Comparison of ENCODE assay signal across 2 cellular contexts in the genomic region with DNA sequence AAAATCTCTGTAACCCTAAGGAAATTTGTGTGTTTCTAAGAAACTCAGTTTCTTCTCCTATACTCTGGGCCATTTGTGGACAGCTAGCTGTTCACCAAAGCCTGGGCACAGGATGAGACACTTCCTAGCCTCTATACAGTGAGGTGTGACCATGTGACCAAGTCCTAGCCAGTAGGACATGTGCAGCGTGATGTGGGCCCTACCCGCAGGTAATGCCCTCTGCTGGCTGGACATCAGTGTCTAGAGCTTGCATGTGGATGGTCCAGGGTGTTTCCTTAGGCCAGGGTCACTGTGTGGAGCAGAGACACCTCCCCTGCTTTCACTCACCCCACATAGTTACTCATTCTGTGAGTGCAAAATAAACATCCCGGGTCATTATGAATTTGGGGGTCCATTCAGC.
TF ChIP-seq lines count a peak whose summit lies in the region.

No MANE protein-coding gene starts in this region.

TF ChIP-seq in GM23338, 12 proteins besides CTCF, POLR2A, EP300 and RAD21 (continues in another document):
- TF ChIP-seq EZH2phosphoT487 (IDR thresholded peaks at IDR 0.05; ENCODE audit: unreplicated experiment) (no peak), ZNF114 (CRISPR knock-in tag; IDR thresholded peaks at IDR 0.05) (no peak), EZH2 (IDR thresholded peaks at IDR 0.05; ENCODE audit: low read depth, unreplicated experiment) (no peak), NANOG (IDR thresholded peaks at IDR 0.05; ENCODE audit: borderline replicate concordance) (no peak), ZNF331 (CRISPR knock-in tag; IDR thresholded peaks at IDR 0.05; ENCODE audit: low read depth) (no peak), POLR2AphosphoS5 (IDR thresholded peaks at IDR 0.05; ENCODE audit: low read depth) (no peak), JUNB (IDR thresholded peaks at IDR 0.05; ENCODE audit: unreplicated experiment) (no peak)
- TF ChIP-seq, protein P1, sequence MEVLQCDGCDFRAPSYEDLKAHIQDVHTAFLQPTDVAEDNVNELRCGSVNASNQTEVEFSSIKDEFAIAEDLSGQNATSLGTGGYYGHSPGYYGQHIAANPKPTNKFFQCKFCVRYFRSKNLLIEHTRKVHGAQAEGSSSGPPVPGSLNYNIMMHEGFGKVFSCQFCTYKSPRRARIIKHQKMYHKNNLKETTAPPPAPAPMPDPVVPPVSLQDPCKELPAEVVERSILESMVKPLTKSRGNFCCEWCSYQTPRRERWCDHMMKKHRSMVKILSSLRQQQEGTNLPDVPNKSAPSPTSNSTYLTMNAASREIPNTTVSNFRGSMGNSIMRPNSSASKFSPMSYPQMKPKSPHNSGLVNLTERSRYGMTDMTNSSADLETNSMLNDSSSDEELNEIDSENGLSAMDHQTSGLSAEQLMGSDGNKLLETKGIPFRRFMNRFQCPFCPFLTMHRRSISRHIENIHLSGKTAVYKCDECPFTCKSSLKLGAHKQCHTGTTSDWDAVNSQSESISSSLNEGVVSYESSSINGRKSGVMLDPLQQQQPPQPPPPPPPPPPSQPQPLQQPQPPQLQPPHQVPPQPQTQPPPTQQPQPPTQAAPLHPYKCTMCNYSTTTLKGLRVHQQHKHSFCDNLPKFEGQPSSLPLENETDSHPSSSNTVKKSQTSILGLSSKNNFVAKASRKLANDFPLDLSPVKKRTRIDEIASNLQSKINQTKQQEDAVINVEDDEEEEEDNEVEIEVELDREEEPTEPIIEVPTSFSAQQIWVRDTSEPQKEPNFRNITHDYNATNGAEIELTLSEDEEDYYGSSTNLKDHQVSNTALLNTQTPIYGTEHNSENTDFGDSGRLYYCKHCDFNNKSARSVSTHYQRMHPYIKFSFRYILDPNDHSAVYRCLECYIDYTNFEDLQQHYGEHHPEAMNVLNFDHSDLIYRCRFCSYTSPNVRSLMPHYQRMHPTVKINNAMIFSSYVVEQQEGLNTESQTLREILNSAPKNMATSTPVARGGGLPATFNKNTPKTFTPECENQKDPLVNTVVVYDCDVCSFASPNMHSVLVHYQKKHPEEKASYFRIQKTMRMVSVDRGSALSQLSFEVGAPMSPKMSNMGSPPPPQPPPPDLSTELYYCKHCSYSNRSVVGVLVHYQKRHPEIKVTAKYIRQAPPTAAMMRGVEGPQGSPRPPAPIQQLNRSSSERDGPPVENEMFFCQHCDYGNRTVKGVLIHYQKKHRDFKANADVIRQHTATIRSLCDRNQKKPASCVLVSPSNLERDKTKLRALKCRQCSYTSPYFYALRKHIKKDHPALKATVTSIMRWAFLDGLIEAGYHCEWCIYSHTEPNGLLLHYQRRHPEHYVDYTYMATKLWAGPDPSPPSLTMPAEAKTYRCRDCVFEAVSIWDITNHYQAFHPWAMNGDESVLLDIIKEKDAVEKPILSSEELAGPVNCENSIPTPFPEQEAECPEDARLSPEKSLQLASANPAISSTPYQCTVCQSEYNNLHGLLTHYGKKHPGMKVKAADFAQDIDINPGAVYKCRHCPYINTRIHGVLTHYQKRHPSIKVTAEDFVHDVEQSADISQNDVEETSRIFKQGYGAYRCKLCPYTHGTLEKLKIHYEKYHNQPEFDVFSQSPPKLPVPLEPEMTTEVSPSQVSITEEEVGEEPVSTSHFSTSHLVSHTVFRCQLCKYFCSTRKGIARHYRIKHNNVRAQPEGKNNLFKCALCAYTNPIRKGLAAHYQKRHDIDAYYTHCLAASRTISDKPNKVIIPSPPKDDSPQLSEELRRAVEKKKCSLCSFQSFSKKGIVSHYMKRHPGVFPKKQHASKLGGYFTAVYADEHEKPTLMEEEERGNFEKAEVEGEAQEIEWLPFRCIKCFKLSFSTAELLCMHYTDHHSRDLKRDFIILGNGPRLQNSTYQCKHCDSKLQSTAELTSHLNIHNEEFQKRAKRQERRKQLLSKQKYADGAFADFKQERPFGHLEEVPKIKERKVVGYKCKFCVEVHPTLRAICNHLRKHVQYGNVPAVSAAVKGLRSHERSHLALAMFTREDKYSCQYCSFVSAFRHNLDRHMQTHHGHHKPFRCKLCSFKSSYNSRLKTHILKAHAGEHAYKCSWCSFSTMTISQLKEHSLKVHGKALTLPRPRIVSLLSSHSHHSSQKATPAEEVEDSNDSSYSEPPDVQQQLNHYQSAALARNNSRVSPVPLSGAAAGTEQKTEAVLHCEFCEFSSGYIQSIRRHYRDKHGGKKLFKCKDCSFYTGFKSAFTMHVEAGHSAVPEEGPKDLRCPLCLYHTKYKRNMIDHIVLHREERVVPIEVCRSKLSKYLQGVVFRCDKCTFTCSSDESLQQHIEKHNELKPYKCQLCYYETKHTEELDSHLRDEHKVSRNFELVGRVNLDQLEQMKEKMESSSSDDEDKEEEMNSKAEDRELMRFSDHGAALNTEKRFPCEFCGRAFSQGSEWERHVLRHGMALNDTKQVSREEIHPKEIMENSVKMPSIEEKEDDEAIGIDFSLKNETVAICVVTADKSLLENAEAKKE (CRISPR knock-in tag; IDR thresholded peaks at IDR 0.05) = no peak
- TF ChIP-seq, protein P2, sequence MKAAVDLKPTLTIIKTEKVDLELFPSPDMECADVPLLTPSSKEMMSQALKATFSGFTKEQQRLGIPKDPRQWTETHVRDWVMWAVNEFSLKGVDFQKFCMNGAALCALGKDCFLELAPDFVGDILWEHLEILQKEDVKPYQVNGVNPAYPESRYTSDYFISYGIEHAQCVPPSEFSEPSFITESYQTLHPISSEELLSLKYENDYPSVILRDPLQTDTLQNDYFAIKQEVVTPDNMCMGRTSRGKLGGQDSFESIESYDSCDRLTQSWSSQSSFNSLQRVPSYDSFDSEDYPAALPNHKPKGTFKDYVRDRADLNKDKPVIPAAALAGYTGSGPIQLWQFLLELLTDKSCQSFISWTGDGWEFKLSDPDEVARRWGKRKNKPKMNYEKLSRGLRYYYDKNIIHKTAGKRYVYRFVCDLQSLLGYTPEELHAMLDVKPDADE (IDR thresholded peaks at IDR 0.05) = no peak
- TF ChIP-seq, protein P3, sequence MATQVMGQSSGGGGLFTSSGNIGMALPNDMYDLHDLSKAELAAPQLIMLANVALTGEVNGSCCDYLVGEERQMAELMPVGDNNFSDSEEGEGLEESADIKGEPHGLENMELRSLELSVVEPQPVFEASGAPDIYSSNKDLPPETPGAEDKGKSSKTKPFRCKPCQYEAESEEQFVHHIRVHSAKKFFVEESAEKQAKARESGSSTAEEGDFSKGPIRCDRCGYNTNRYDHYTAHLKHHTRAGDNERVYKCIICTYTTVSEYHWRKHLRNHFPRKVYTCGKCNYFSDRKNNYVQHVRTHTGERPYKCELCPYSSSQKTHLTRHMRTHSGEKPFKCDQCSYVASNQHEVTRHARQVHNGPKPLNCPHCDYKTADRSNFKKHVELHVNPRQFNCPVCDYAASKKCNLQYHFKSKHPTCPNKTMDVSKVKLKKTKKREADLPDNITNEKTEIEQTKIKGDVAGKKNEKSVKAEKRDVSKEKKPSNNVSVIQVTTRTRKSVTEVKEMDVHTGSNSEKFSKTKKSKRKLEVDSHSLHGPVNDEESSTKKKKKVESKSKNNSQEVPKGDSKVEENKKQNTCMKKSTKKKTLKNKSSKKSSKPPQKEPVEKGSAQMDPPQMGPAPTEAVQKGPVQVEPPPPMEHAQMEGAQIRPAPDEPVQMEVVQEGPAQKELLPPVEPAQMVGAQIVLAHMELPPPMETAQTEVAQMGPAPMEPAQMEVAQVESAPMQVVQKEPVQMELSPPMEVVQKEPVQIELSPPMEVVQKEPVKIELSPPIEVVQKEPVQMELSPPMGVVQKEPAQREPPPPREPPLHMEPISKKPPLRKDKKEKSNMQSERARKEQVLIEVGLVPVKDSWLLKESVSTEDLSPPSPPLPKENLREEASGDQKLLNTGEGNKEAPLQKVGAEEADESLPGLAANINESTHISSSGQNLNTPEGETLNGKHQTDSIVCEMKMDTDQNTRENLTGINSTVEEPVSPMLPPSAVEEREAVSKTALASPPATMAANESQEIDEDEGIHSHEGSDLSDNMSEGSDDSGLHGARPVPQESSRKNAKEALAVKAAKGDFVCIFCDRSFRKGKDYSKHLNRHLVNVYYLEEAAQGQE (IDR thresholded peaks at IDR 0.05; ENCODE audit: unreplicated experiment) = no peak

TF ChIP-seq in H1, 55 proteins besides CTCF, POLR2A, EP300 and RAD21:
- TF ChIP-seq SIN3A (conservative IDR thresholded peaks at IDR 0.05 in 1 of 2, IDR thresholded peaks at IDR 0.05 in 1 of 2; ENCODE audit: low read depth in 1 of 2, low read length in 2 of 2) (no peak), CREB1 (IDR thresholded peaks at IDR 0.05) (no peak), BACH1 (IDR thresholded peaks at IDR 0.05; ENCODE audit: low read length) (no peak), GTF2F1 (IDR thresholded peaks at IDR 0.05; ENCODE audit: borderline replicate concordance, low read depth, low read length) (no peak), SIX5 (IDR thresholded peaks at IDR 0.05; ENCODE audit: low read depth, low read length) (no peak), SUZ12 (IDR thresholded peaks at IDR 0.05; ENCODE audit: low read length) (no peak)
- TF ChIP-seq, protein P4, sequence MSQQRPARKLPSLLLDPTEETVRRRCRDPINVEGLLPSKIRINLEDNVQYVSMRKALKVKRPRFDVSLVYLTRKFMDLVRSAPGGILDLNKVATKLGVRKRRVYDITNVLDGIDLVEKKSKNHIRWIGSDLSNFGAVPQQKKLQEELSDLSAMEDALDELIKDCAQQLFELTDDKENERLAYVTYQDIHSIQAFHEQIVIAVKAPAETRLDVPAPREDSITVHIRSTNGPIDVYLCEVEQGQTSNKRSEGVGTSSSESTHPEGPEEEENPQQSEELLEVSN (IDR thresholded peaks at IDR 0.05) = no peak
- TF ChIP-seq, protein P5, sequence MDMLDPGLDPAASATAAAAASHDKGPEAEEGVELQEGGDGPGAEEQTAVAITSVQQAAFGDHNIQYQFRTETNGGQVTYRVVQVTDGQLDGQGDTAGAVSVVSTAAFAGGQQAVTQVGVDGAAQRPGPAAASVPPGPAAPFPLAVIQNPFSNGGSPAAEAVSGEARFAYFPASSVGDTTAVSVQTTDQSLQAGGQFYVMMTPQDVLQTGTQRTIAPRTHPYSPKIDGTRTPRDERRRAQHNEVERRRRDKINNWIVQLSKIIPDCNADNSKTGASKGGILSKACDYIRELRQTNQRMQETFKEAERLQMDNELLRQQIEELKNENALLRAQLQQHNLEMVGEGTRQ (IDR thresholded peaks at IDR 0.05; ENCODE audit: low read length) = peak; percentile 56
- TF ChIP-seq, protein P6, sequence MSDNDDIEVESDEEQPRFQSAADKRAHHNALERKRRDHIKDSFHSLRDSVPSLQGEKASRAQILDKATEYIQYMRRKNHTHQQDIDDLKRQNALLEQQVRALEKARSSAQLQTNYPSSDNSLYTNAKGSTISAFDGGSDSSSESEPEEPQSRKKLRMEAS (IDR thresholded peaks at IDR 0.05) = peak; percentile 47; the same call in 1 of the 2 replicates
- TF ChIP-seq, protein P7, sequence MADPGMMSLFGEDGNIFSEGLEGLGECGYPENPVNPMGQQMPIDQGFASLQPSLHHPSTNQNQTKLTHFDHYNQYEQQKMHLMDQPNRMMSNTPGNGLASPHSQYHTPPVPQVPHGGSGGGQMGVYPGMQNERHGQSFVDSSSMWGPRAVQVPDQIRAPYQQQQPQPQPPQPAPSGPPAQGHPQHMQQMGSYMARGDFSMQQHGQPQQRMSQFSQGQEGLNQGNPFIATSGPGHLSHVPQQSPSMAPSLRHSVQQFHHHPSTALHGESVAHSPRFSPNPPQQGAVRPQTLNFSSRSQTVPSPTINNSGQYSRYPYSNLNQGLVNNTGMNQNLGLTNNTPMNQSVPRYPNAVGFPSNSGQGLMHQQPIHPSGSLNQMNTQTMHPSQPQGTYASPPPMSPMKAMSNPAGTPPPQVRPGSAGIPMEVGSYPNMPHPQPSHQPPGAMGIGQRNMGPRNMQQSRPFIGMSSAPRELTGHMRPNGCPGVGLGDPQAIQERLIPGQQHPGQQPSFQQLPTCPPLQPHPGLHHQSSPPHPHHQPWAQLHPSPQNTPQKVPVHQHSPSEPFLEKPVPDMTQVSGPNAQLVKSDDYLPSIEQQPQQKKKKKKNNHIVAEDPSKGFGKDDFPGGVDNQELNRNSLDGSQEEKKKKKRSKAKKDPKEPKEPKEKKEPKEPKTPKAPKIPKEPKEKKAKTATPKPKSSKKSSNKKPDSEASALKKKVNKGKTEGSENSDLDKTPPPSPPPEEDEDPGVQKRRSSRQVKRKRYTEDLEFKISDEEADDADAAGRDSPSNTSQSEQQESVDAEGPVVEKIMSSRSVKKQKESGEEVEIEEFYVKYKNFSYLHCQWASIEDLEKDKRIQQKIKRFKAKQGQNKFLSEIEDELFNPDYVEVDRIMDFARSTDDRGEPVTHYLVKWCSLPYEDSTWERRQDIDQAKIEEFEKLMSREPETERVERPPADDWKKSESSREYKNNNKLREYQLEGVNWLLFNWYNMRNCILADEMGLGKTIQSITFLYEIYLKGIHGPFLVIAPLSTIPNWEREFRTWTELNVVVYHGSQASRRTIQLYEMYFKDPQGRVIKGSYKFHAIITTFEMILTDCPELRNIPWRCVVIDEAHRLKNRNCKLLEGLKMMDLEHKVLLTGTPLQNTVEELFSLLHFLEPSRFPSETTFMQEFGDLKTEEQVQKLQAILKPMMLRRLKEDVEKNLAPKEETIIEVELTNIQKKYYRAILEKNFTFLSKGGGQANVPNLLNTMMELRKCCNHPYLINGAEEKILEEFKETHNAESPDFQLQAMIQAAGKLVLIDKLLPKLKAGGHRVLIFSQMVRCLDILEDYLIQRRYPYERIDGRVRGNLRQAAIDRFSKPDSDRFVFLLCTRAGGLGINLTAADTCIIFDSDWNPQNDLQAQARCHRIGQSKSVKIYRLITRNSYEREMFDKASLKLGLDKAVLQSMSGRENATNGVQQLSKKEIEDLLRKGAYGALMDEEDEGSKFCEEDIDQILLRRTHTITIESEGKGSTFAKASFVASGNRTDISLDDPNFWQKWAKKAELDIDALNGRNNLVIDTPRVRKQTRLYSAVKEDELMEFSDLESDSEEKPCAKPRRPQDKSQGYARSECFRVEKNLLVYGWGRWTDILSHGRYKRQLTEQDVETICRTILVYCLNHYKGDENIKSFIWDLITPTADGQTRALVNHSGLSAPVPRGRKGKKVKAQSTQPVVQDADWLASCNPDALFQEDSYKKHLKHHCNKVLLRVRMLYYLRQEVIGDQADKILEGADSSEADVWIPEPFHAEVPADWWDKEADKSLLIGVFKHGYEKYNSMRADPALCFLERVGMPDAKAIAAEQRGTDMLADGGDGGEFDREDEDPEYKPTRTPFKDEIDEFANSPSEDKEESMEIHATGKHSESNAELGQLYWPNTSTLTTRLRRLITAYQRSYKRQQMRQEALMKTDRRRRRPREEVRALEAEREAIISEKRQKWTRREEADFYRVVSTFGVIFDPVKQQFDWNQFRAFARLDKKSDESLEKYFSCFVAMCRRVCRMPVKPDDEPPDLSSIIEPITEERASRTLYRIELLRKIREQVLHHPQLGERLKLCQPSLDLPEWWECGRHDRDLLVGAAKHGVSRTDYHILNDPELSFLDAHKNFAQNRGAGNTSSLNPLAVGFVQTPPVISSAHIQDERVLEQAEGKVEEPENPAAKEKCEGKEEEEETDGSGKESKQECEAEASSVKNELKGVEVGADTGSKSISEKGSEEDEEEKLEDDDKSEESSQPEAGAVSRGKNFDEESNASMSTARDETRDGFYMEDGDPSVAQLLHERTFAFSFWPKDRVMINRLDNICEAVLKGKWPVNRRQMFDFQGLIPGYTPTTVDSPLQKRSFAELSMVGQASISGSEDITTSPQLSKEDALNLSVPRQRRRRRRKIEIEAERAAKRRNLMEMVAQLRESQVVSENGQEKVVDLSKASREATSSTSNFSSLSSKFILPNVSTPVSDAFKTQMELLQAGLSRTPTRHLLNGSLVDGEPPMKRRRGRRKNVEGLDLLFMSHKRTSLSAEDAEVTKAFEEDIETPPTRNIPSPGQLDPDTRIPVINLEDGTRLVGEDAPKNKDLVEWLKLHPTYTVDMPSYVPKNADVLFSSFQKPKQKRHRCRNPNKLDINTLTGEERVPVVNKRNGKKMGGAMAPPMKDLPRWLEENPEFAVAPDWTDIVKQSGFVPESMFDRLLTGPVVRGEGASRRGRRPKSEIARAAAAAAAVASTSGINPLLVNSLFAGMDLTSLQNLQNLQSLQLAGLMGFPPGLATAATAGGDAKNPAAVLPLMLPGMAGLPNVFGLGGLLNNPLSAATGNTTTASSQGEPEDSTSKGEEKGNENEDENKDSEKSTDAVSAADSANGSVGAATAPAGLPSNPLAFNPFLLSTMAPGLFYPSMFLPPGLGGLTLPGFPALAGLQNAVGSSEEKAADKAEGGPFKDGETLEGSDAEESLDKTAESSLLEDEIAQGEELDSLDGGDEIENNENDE (IDR thresholded peaks at IDR 0.05; ENCODE audit: insufficient replicate concordance, low read length) = no peak
